ENCODE assay signal across 23 cellular contexts in the genomic region with DNA sequence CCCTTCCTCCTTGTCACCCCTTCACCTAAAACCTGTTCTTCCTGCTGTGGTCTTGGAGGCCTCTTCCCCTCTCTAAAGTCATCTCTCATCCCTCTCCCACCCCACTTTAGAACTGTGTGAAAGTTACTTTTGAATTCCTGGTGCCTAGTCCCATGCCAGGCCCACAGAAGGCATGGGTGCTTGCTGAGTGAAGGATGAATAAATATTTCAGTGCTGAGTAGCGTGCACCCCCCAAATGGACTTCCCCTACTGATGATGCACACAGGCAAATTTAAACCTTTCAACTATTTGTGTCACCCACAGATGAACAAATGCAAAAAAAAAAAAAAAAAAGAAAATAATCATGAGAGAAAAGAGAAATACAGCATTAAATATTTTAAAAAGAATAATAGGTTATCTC. TPM values are rescaled to one million over a fixed set of nuclear protein-coding genes. Genes with fewer than 3 reads are reported as not detected.
DNase-seq lines count a peak whose midpoint lies in the region; ATAC-seq, FAIRE-seq and TF ChIP-seq lines count a peak whose summit lies in the region.
"Had no signal": no experiment of that assay in that cellular context is flagged by ENCODE, and none has a peak within 500 bp of the region (broad histone marks: within the 10 kb centered on the region; RNA-seq: fewer than 3 reads in every experiment).

No MANE protein-coding gene starts in this region.

- no peaks in the 10 kb centered on the region for H3K27me3 ChIP-seq in CD4-positive, alpha-beta memory T cell (ENCODE audit: insufficient read depth, low read length)
- no peaks in the 10 kb centered on the region for H3K27me3 ChIP-seq in PC-9 (ENCODE audit: insufficient read depth, low read depth)
- H3K27me3 ChIP-seq: neural progenitor cell, right atrium auricular region, transverse colon had no signal

- CTCF ChIA-PET in A549 (lab: Yijun Ruan, JAX), result interaction anchor here (1.2 to 2.2 kb wide), 5 partner anchors 9 to 53 kb away, joined by 3 to 12 read pairs (median 3); no protein-coding TSS in a partner anchor
- CTCF ChIA-PET in CD4-positive, alpha-beta memory T cell (lab: Charles Lee; ENCODE audit: partially characterized antibody), result interaction anchor here (0.9 to 4.7 kb wide), 5 partner anchors 18 to 415 kb away, joined by 3 to 38 read pairs (median 4); no protein-coding TSS in a partner anchor
- CTCF ChIA-PET in PC-9 (lab: Charles Lee), result interaction anchor here (1.2 kb wide), 1 partner anchor 36 kb away, joined by 3 read pairs; no protein-coding TSS in a partner anchor

- no peak overlapping the region for H3K4me3 Mint-ChIP-seq in CD4-positive, alpha-beta memory T cell
- H3K4me3 Mint-ChIP-seq: activated T-cell treated with anti-CD3 and anti-CD28 coated beads, Interleukin-2, amount 50 U/mL, for 24 hours; neural progenitor cell; T-helper 1 cell treated with Interleukin-12 subunit alpha and Interleukin-12 subunit beta and Interleukin-4 antibody, amounts not matched to agents 30 μg/mL and 1 μg/mL, for 36 hours had no signal

- TF ChIP-seq CTCF in A549 (IDR thresholded peaks at IDR 0.05) (no peak), PC-9 (conservative IDR thresholded peaks at IDR 0.05) (no peak)

- no peak for DNase-seq in A549 (ENCODE audit: low read depth in 1 of 2, low spot score in 1 of 2)
- peak in 1 of 5 donors; percentile 29 for DNase-seq in CD4-positive, alpha-beta memory T cell
- DNase-seq in PC-9, result no peak
- no peak for DNase-seq in epithelial cell of prostate (ENCODE audit: low read depth, low spot score)
- DNase-seq in left colon, result no peak
- DNase-seq: activated gamma-delta T cell, amniotic stem cell, heart right ventricle, NCI-H1048, NCI-H187 had no signal

- H3K9me3 ChIP-seq in A549, result no peaks in the 10 kb centered on the region
- no peaks in the 10 kb centered on the region for H3K9me3 ChIP-seq in CD4-positive, alpha-beta memory T cell (ENCODE audit: control insufficient read depth in 1 of 2, low read length in 2 of 2)
- H3K9me3 ChIP-seq in PC-9 (ENCODE audit: insufficient read depth, low read depth), result no peaks in the 10 kb centered on the region
- H3K9me3 ChIP-seq: BLaER1 treated with 17β-estradiol and CSF1 and Interleukin-3, amounts not matched to agents 10 nM and 100 nM; breast epithelium; heart right ventricle; right atrium auricular region; transverse colon had no signal

- 93% methylated on average over 1 of the region's 1 CpG for WGBS in A549 (ENCODE audit: missing lambda C conversion rate)

- peaks cover 11% of the 10 kb centered on the region; the same call in 1 of the 2 replicates for H3F3A ChIP-seq in PC-9 (ENCODE audit: insufficient read depth, low read depth)

- no peak for TF ChIP-seq RAD21 in A549 (conservative IDR thresholded peaks at IDR 0.05 in 1 of 2, IDR thresholded peaks at IDR 0.05 in 1 of 2)

- no peak overlapping the region for H2AFZ ChIP-seq in PC-9
- H2AFZ ChIP-seq: GM23248, neural progenitor cell had no signal

- no peak for TF ChIP-seq POLR2A in A549 (IDR thresholded peaks at IDR 0.05; ENCODE audit: low read length)

- ATAC-seq in A549, result 0 out of 6 replicates have a peak, but pooled peaks of 1 of the 2 experiments have one; percentile 43
- no peak for ATAC-seq in left colon
- no peak for ATAC-seq in HG02588 (IDR thresholded peaks at IDR 0.05; ENCODE audit: unreplicated experiment)
- ATAC-seq in GM19351 (IDR thresholded peaks at IDR 0.05; ENCODE audit: unreplicated experiment), result no peak
- ATAC-seq: heart right ventricle had no signal

- H3K27me3 Mint-ChIP-seq in CD4-positive, alpha-beta memory T cell, result no peaks in the 10 kb centered on the region

- H3K9me2 ChIP-seq in PC-9 (ENCODE audit: insufficient read depth), result no peaks in the 10 kb centered on the region

- no peak for FAIRE-seq in A549 (lab: Jason Lieb, UNC)

- peaks cover 0 to 4% (median 2%) of the 10 kb centered on the region in 4 donors for H3K4me1 Mint-ChIP-seq in CD4-positive, alpha-beta memory T cell
- H3K4me1 Mint-ChIP-seq: neural progenitor cell had no signal

- H3K4me1 ChIP-seq in A549 (peaks cover 15% of the 10 kb centered on the region; the same call in 2 of the 3 replicates), PC-9 (replicated peaks; ENCODE audit: insufficient read depth) (peaks cover 19% of the 10 kb centered on the region)
- no peaks in the 10 kb centered on the region for H3K4me1 ChIP-seq in CD4-positive, alpha-beta memory T cell (ENCODE audit: insufficient read depth, low read length)
- H3K4me1 ChIP-seq: BLaER1 treated with 17β-estradiol and CSF1 and Interleukin-3, amounts not matched to agents 10 nM and 100 nM; breast epithelium; heart right ventricle; neural progenitor cell; right atrium auricular region; transverse colon had no signal

- H3K36me3 ChIP-seq in CD4-positive, alpha-beta memory T cell (ENCODE audit: insufficient read depth, low read length), result peaks cover 10% of the 10 kb centered on the region
- H3K36me3 ChIP-seq in PC-9 (ENCODE audit: low read depth), result no peaks in the 10 kb centered on the region
- H3K36me3 ChIP-seq: BLaER1 treated with 17β-estradiol and CSF1 and Interleukin-3, amounts not matched to agents 10 nM and 100 nM; breast epithelium; heart right ventricle; neural progenitor cell; right atrium auricular region; transverse colon had no signal

- H3K9me3 Mint-ChIP-seq in CD4-positive, alpha-beta memory T cell, result peaks cover 0 to 1% (median 0%) of the 10 kb centered on the region in 8 donors
- H3K9me3 Mint-ChIP-seq: activated T-cell treated with anti-CD3 and anti-CD28 coated beads, Interleukin-2, amount 50 U/mL, for 24 hours; neural progenitor cell; T-helper 1 cell treated with Interleukin-12 subunit alpha and Interleukin-12 subunit beta and Interleukin-4 antibody, amounts not matched to agents 30 μg/mL and 1 μg/mL, for 36 hours had no signal

- POLR2A ChIA-PET in A549 (lab: Yijun Ruan, JAX) (interaction anchor here (0.9 kb wide), 1 partner anchor 20 kb away, joined by 4 read pairs; a partner anchor contains a TSS), PC-9 (lab: Charles Lee; ENCODE audit: unreplicated experiment) (no interaction called here)
- POLR2A ChIA-PET in CD4-positive, alpha-beta memory T cell (lab: Charles Lee; ENCODE audit: partially characterized antibody), result no interaction called here

- peak overlapping the region; percentile 19 to 85 (median 71) for H3K27ac Mint-ChIP-seq in CD4-positive, alpha-beta memory T cell
- H3K27ac Mint-ChIP-seq: activated T-cell treated with anti-CD3 and anti-CD28 coated beads, Interleukin-2, amount 50 U/mL, for 24 hours; neural progenitor cell; T-helper 1 cell treated with Interleukin-12 subunit alpha and Interleukin-12 subunit beta and Interleukin-4 antibody, amounts not matched to agents 30 μg/mL and 1 μg/mL, for 36 hours had no signal

- H3K4me3 ChIP-seq in A549 (no peak overlapping the region), PC-9 (no peak overlapping the region)
- no peak overlapping the region for H3K4me3 ChIP-seq in CD4-positive, alpha-beta memory T cell (ENCODE audit: low read length in 2 of 2)
- H3K4me3 ChIP-seq: BLaER1 treated with 17β-estradiol and CSF1 and Interleukin-3, amounts not matched to agents 10 nM and 100 nM; breast epithelium; GM23248; heart right ventricle; neural progenitor cell; right atrium auricular region; smooth muscle cell; transverse colon had no signal

- H3K27ac ChIP-seq in A549 (peak overlapping the region; percentile 4 to 50; a peak in 4 of 6 replicates), PC-9 (no peak overlapping the region), epithelial cell of prostate (peak overlapping the region; percentile 33)
- no peak overlapping the region for H3K27ac ChIP-seq in CD4-positive, alpha-beta memory T cell (ENCODE audit: low read depth, low read length)
- H3K27ac ChIP-seq: BLaER1 treated with 17β-estradiol and CSF1 and Interleukin-3, amounts not matched to agents 10 nM and 100 nM; breast epithelium; GM23248; heart right ventricle; neural progenitor cell; right atrium auricular region; RWPE1; transverse colon had no signal

- H3K4me2 ChIP-seq in A549, result peak overlapping the region; percentile 1; the same call in 1 of the 3 replicates
- peak overlapping the region; percentile 34 for H3K4me2 ChIP-seq in PC-9
- H3K4me2 ChIP-seq: BLaER1 treated with 17β-estradiol and CSF1 and Interleukin-3, amounts not matched to agents 10 nM and 100 nM; neural progenitor cell; smooth muscle cell had no signal

- H3K79me2 ChIP-seq in PC-9 (ENCODE audit: low read depth), result no peaks in the 10 kb centered on the region

- H4K20me1 ChIP-seq in PC-9 (ENCODE audit: insufficient read depth), result no peaks in the 10 kb centered on the region

- H3K36me3 Mint-ChIP-seq in CD4-positive, alpha-beta memory T cell, result peaks cover 10 to 50% of the 10 kb centered on the region in 2 donors
- H3K36me3 Mint-ChIP-seq: neural progenitor cell had no signal

- TF ChIP-seq EP300 in A549 (IDR thresholded peaks at IDR 0.05), result no peak

- BruUV-seq in PC-9 (replicated peaks; lab: Mats Ljungman, UMichigan), result no TSS peak

- intact Hi-C loops in CD4-positive, alpha-beta memory T cell (cut with micrococcal nuclease), result loop anchor here (5.0 kb wide), 4 partner anchors 164 to 534 kb away; a partner anchor contains a TSS
- intact Hi-C loops in PC-9 (cut with micrococcal nuclease; ENCODE audit: unreplicated experiment), result loop anchor here (5.0 to 10.0 kb wide), 3 partner anchors 967 to 1199 kb away; no protein-coding TSS in a partner anchor
- intact Hi-C loops in left colon (cut with DNase I, micrococcal nuclease), result no loop called here

RNA-seq across cellular contexts. Expression of a gene that starts 19.8 kb away (rescaled TPM):
- 132 and 163 TPM in 2 replicates for polyA plus RNA-seq in A549 (2011; rRNA removed)
- polyA plus RNA-seq in A549 (2012; cell fraction: cytosol; rRNA removed), result 68.2 and 69.1 TPM in 2 replicates
- 18.5 and 30.8 TPM in 2 replicates for polyA plus RNA-seq in A549 (2012; cell fraction: nucleus; rRNA removed)
- 92.2 to 118 TPM (median 109 TPM) in 3 replicates for polyA plus RNA-seq in A549 (2017; fragmentation: RNase III; extraction: RNeasy Plus Mini Kit Qiagen cat#74134 plus additional on column Dnase treatment)
- 20.5 and 22.8 TPM in 2 replicates for polyA minus RNA-seq in A549 (2011; rRNA and poly(A)+ RNA removed)
- total RNA-seq in CD4-positive, alpha-beta memory T cell, result 10 to 100 TPM; 29.0 to 32.6 TPM
- polyA plus RNA-seq in CD4-positive, alpha-beta memory T cell, result 10 to 100 TPM; 56.7 to 87.8 TPM
- 106 and 127 TPM in 2 replicates for total RNA-seq in PC-9 (2021)
- 10 to 100 TPM; 31.4 to 34.8 TPM for total RNA-seq in left colon

RNA-seq across cellular contexts. Expression of a gene that starts 20.0 kb away (rescaled TPM):
- polyA plus RNA-seq in A549 (2011; rRNA removed) (12.8 and 14.3 TPM in 2 replicates), A549 (2017; fragmentation: RNase III; extraction: RNeasy Plus Mini Kit Qiagen cat#74134 plus additional on column Dnase treatment) (6.0 to 7.2 TPM (median 6.7 TPM) in 3 replicates)
- polyA plus RNA-seq in A549 (2012; cell fraction: cytosol; rRNA removed), result 3.2 and 3.3 TPM in 2 replicates
- polyA plus RNA-seq in A549 (2012; cell fraction: nucleus; rRNA removed), result 1.1 and 2.5 TPM in 2 replicates
- polyA minus RNA-seq in A549 (2011; rRNA and poly(A)+ RNA removed), result 5.0 and 5.7 TPM in 2 replicates
- total RNA-seq in CD4-positive, alpha-beta memory T cell, result 1 to 10 TPM; 7.6 to 8.1 TPM
- polyA plus RNA-seq in CD4-positive, alpha-beta memory T cell, result 10 to 100 TPM; 15.4 to 21.5 TPM
- total RNA-seq in PC-9 (2021) (5.8 and 9.6 TPM in 2 replicates), left colon (10 to 100 TPM; 19.9 to 21.4 TPM)

RNA-seq across cellular contexts. Expression of a gene that starts 26.7 kb away (rescaled TPM):
- polyA plus RNA-seq in A549 (2011; rRNA removed) (1.2 and 1.3 TPM in 2 replicates), A549 (2017; fragmentation: RNase III; extraction: RNeasy Plus Mini Kit Qiagen cat#74134 plus additional on column Dnase treatment) (0.09 to 0.17 TPM (median 0.11 TPM) in 3 replicates)
- 0.07 and 0.12 TPM in 2 replicates for polyA plus RNA-seq in A549 (2012; cell fraction: cytosol; rRNA removed)
- polyA plus RNA-seq in A549 (2012; cell fraction: nucleus; rRNA removed), result 0.08 and 0.22 TPM in 2 replicates
- polyA minus RNA-seq in A549 (2011; rRNA and poly(A)+ RNA removed), result 1.2 and 2.8 TPM in 2 replicates
- 10 to 100 TPM; 41.9 to 46.2 TPM for total RNA-seq in CD4-positive, alpha-beta memory T cell
- 10 to 100 TPM in 1 of 2 donors, 1 to 10 TPM in 1; 6.3 to 20.1 TPM for polyA plus RNA-seq in CD4-positive, alpha-beta memory T cell
- total RNA-seq in PC-9 (2021) (not detected in 2 replicates), left colon (under 1 TPM in 1 of 2 donors, not detected in 1; 0.50 TPM)
- total RNA-seq: breast epithelium, GM23248, right atrium auricular region, SK-MEL-5 had no signal
- polyA plus RNA-seq: GM23248, smooth muscle cell had no signal

Comparison
In these comparisons a context has a peak if more than half of its experiments do, and no peak if none do; other contexts are left out.
1. H3K27ac ChIP-seq: peak in A549 (2 of 2) and epithelial cell of prostate (single experiment); none in CD4-positive, alpha-beta memory T cell (single experiment) and PC-9 (single experiment).
2. RNA of a gene that starts 26.7 kb away (total RNA-seq): 41.9 to 46.2 TPM in CD4-positive, alpha-beta memory T cell; 0.50 TPM in left colon and not detected in PC-9; every median in the first group is over 10 times any median in the second.
3. intact Hi-C loops: an anchor here in CD4-positive, alpha-beta memory T cell (5.0 kb wide) and PC-9 (5.0 to 10.0 kb wide); none called in left colon.